In the genomic region with DNA sequence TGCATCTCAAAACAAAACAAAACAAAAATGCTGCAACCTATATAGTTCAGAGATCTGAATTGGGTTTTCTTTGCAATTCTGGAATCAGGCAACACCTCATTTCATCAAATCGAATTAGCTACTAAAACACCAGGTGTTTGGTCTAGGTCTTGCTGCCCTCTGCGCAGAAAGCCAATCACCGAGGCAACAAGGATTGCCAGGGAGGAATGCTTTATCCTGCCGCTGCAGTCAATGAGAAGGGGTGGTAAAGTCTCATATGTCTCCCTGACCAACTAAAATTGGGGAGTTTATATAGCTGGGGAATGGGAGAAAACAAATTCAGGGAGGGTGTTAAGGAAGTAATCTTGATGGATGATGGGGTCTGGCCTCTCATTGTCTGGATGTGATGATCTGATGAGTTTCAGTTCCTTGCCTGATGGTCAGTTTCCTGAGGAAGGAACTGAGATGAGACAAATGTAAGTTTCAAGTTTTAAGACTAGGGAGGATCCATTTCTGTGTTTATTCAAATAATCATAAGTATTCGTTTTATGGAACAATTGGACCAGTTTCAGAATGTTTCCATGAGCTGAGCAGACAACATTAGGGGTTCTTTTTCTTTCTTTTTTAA, we compare ENCODE assay signal across 30 cellular contexts. TPM values are rescaled to one million over a fixed set of nuclear protein-coding genes. Genes with fewer than 3 reads are reported as not detected.
DNase-seq lines count a peak whose midpoint lies in the region; ATAC-seq, FAIRE-seq and TF ChIP-seq lines count a peak whose summit lies in the region.
"Had no signal": no experiment of that assay in that cellular context is flagged by ENCODE, and none has a peak within 500 bp of the region (broad histone marks: within the 10 kb centered on the region; RNA-seq: fewer than 3 reads in every experiment).

No MANE protein-coding gene starts in this region.

- intact Hi-C loops in GM12878 (cut with micrococcal nuclease; ENCODE audit: unreplicated experiment), result no loop called here

- H3K9ac ChIP-seq in KMS-11, result no peak overlapping the region
- no peak overlapping the region for H3K9ac ChIP-seq in GM12878 (ENCODE audit: control insufficient read depth, insufficient read depth, low read length)

- no peak overlapping the region for H2AFZ ChIP-seq in KMS-11 (ENCODE audit: low read depth)
- no peak overlapping the region for H2AFZ ChIP-seq in GM12878 (ENCODE audit: control insufficient read depth, low read depth, low read length)

- TF ChIP-seq CTCF in GM12865 (IDR thresholded peaks at IDR 0.05; ENCODE audit: insufficient read depth, low read depth, low read length, missing control alignments), result no peak
- TF ChIP-seq CTCF in KMS-11 (conservative IDR thresholded peaks at IDR 0.05; ENCODE audit: low read depth, low read length), result no peak
- no peak for TF ChIP-seq CTCF in GM12878 (IDR thresholded peaks at IDR 0.05 in 2 of 3, conservative IDR thresholded peaks at IDR 0.05 in 1 of 3; ENCODE audit: control insufficient read depth in 2 of 3, extremely low read depth in 1 of 3, insufficient read depth in 1 of 3, low read depth in 3 of 3, low read length in 3 of 3)
- TF ChIP-seq CTCF in type B pancreatic cell (conservative IDR thresholded peaks at IDR 0.05), result no peak

- H3K9me3 ChIP-seq in GM12878 (replicated peaks; ENCODE audit: control insufficient read depth, insufficient read depth, low read length), result peaks cover 7% of the 10 kb centered on the region; the same call in 2 of the 3 replicates
- H3K9me3 ChIP-seq: adrenal gland, transverse colon had no signal

- no peak; the same call in 1 of the 2 replicates for TF ChIP-seq POLR2A in GM12878 (IDR thresholded peaks at IDR 0.05; ENCODE audit: low read depth, low read length)

- H3K4me1 ChIP-seq in KMS-11 (ENCODE audit: low read depth, poor library complexity, severe bottlenecking) (peaks cover 16% of the 10 kb centered on the region), GM12878 (ENCODE audit: control insufficient read depth, insufficient read depth, low read length) (peaks cover 18% of the 10 kb centered on the region)

- DNase-seq in GM12865 (ENCODE audit: low read depth) (peak; percentile 32), GM12878 (ENCODE audit: low read depth, low spot score) (no peak), GM19238 (ENCODE audit: insufficient read length, low spot score) (no peak), type B pancreatic cell (ENCODE audit: extremely low spot score, unreplicated experiment) (no peak), D341Med (ENCODE audit: low spot score) (no peak)
- DNase-seq in stimulated activated naive B cell treated with anti-CD40 and anti-IgM and Interleukin-4, amounts not matched to agents 10 μg/mL and 1 μg/mL and 100 μg/mL, for 72 hours, result no peak
- DNase-seq: activated CD4-positive, alpha-beta T cell treated with anti-CD3 and anti-CD28 coated beads for 36 hours; activated CD8-positive, alpha-beta T cell treated with anti-CD3 and anti-CD28 coated beads for 36 hours; activated naive CD4-positive, alpha-beta T cell treated with anti-CD3 and anti-CD28 coated beads, Interleukin-2, amount 10 ng/mL, durations not matched to agents 7 days and 5 days; adrenal gland; Calu3; CD4-positive, CD25-positive, alpha-beta regulatory T cell; DMS79 treated with DMSO at 0.1 percent for 48 hours; GF-D8; H7; islet precursor cell; natural killer cell; NCI-H1092 treated with DMSO at 0.1 percent for 48 hours; NCI-H187; NCI-H2171; NCI-H510A; occipital lobe; SIG-M5; stimulated activated CD4-positive, alpha-beta T cell treated with anti-CD3 and anti-CD28 coated beads, Interleukin-4, amount 100 ng/mL, for 1 hour; transverse colon had no signal

- no TSS peak for BruUV-seq in GM12878 (replicated peaks; lab: Mats Ljungman, UMichigan)

- peak overlapping the region in 1 of 2 donors; percentile 26 for H3K4me3 Mint-ChIP-seq in stimulated activated naive B cell treated with anti-CD40 and anti-IgM and Interleukin-4, amounts not matched to agents 10 μg/mL and 1 μg/mL and 100 μg/mL, for 72 hours
- no peak overlapping the region for H3K4me3 Mint-ChIP-seq in type B pancreatic cell
- H3K4me3 Mint-ChIP-seq: activated CD4-positive, alpha-beta T cell treated with anti-CD3 and anti-CD28 coated beads for 36 hours; activated CD8-positive, alpha-beta T cell treated with anti-CD3 and anti-CD28 coated beads for 36 hours; activated naive CD4-positive, alpha-beta T cell treated with anti-CD3 and anti-CD28 coated beads, Interleukin-2, amount 10 ng/mL, durations not matched to agents 7 days and 5 days; central memory CD8-positive, alpha-beta T cell; natural killer cell had no signal

- SMC1A ChIA-PET in GM12878 (lab: Charles Lee; ENCODE audit: uncharacterized antibody, unreplicated experiment), result interaction anchor here (1.7 to 2.2 kb wide), 2 partner anchors 9 to 11 kb away, joined by 5 to 10 read pairs; no protein-coding TSS in a partner anchor

- TF ChIP-seq RAD21 in GM12878 (IDR thresholded peaks at IDR 0.05; ENCODE audit: insufficient read depth, low read depth, low read length), result no peak

- POLR2A ChIA-PET in GM12878 (lab: Charles Lee), result interaction anchor here (0.9 to 6.9 kb wide), 4 partner anchors 10 to 160 kb away, joined by 3 to 45 read pairs (median 4); partner anchors contain the start of genes CHAF1A, EBI3 and MPND

- H3K79me2 ChIP-seq in KMS-11 (ENCODE audit: insufficient read depth, low read depth) (no peaks in the 10 kb centered on the region), GM12878 (ENCODE audit: control insufficient read depth, insufficient read depth, low read length) (no peaks in the 10 kb centered on the region)

- no peaks in the 10 kb centered on the region for H3K27me3 Mint-ChIP-seq in stimulated activated naive B cell treated with anti-CD40 and anti-IgM and Interleukin-4, amounts not matched to agents 10 μg/mL and 1 μg/mL and 100 μg/mL, for 72 hours
- no peaks in the 10 kb centered on the region for H3K27me3 Mint-ChIP-seq in type B pancreatic cell
- H3K27me3 Mint-ChIP-seq: activated CD4-positive, alpha-beta T cell treated with anti-CD3 and anti-CD28 coated beads for 36 hours; activated CD8-positive, alpha-beta T cell treated with anti-CD3 and anti-CD28 coated beads for 36 hours; CD4-positive, CD25-positive, alpha-beta regulatory T cell; central memory CD8-positive, alpha-beta T cell had no signal

- H3K4me1 Mint-ChIP-seq in stimulated activated naive B cell treated with anti-CD40 and anti-IgM and Interleukin-4, amounts not matched to agents 10 μg/mL and 1 μg/mL and 100 μg/mL, for 72 hours, result peaks cover 16 to 27% of the 10 kb centered on the region in 2 donors
- no peaks in the 10 kb centered on the region for H3K4me1 Mint-ChIP-seq in type B pancreatic cell (ENCODE audit: unreplicated experiment)

- H3K9me3 Mint-ChIP-seq in stimulated activated naive B cell treated with anti-CD40 and anti-IgM and Interleukin-4, amounts not matched to agents 10 μg/mL and 1 μg/mL and 100 μg/mL, for 72 hours, result peaks cover 2 to 8% of the 10 kb centered on the region in 2 donors
- peaks cover 6% of the 10 kb centered on the region for H3K9me3 Mint-ChIP-seq in type B pancreatic cell
- H3K9me3 Mint-ChIP-seq: activated CD8-positive, alpha-beta T cell treated with anti-CD3 and anti-CD28 coated beads for 36 hours; central memory CD8-positive, alpha-beta T cell had no signal

- WGBS in GM12878 (ENCODE audit: insufficient coverage, insufficient replicate concordance, low lambda C conversion rate, missing lambda C conversion rate), result 62% methylated on average over 5 of the region's 5 CpGs

- no peak for FAIRE-seq in GM12878 (lab: Jason Lieb, UNC)

- H3K4me2 ChIP-seq in KMS-11 (peak overlapping the region; percentile 33; the same call in 1 of the 2 replicates), GM12878 (ENCODE audit: control insufficient read depth, insufficient read depth) (peak overlapping the region; percentile 75)

- H3K4me3 ChIP-seq in GM12865 (ENCODE audit: low read depth, low read length) (no peak overlapping the region), KMS-11 (IDR thresholded peaks at IDR 0.05; ENCODE audit: insufficient read depth, low read depth, low read length) (no peak overlapping the region), GM12878 (no peak overlapping the region)
- H3K4me3 ChIP-seq: adrenal gland, transverse colon had no signal

- ATAC-seq in GM12878, result no peak; the same call in 2 of the 3 replicates
- ATAC-seq in stimulated activated naive B cell treated with anti-CD40 and anti-IgM and Interleukin-4, amounts not matched to agents 10 μg/mL and 1 μg/mL and 100 μg/mL, for 72 hours (replicated peaks), result peak in 1 of 2 donors; percentile 34
- ATAC-seq: activated CD4-positive, alpha-beta T cell treated with anti-CD3 and anti-CD28 coated beads for 36 hours; activated CD8-positive, alpha-beta T cell treated with anti-CD3 and anti-CD28 coated beads for 36 hours; natural killer cell; Panc1 had no signal

- CTCF ChIA-PET in GM12878 (lab: Yijun Ruan, JAX), result interaction anchor here (0.6 to 3.9 kb wide), 5 partner anchors 9 to 254 kb away, joined by 3 to 42 read pairs (median 3); partner anchors contain the start of gene EBI3

- TF ChIP-seq EP300 in GM12878 (IDR thresholded peaks at IDR 0.05; ENCODE audit: borderline replicate concordance in 1 of 2, control insufficient read depth in 1 of 2, low read depth in 2 of 2, low read length in 2 of 2), result no peak

- H3K27ac Mint-ChIP-seq in stimulated activated naive B cell treated with anti-CD40 and anti-IgM and Interleukin-4, amounts not matched to agents 10 μg/mL and 1 μg/mL and 100 μg/mL, for 72 hours, result peak overlapping the region; percentile 92
- no peak overlapping the region for H3K27ac Mint-ChIP-seq in type B pancreatic cell
- H3K27ac Mint-ChIP-seq: activated CD4-positive, alpha-beta T cell treated with anti-CD3 and anti-CD28 coated beads for 36 hours; activated CD8-positive, alpha-beta T cell treated with anti-CD3 and anti-CD28 coated beads for 36 hours; activated naive CD4-positive, alpha-beta T cell treated with anti-CD3 and anti-CD28 coated beads, Interleukin-2, amount 10 ng/mL, durations not matched to agents 7 days and 5 days; natural killer cell had no signal

- in situ Hi-C loops in GM12878 (cut with MboI), result loop anchor here (10.0 kb wide), 1 partner anchor 1443 kb away; the partner anchor contains the start of genes HSD11B1L and MICOS13

- H4K20me1 ChIP-seq in KMS-11 (ENCODE audit: insufficient read depth) (no peaks in the 10 kb centered on the region), GM12878 (ENCODE audit: control insufficient read depth, insufficient read depth) (no peaks in the 10 kb centered on the region)

- RAD21 ChIA-PET in GM12878 (lab: Charles Lee; ENCODE audit: unreplicated experiment), result interaction anchor here (1.4 kb wide), 1 partner anchor 9 kb away, joined by 5 read pairs; no protein-coding TSS in a partner anchor

- H3K27me3 ChIP-seq in KMS-11 (ENCODE audit: insufficient read depth, low read depth) (peaks cover 28% of the 10 kb centered on the region; the same call in 1 of the 2 replicates), GM12878 (replicated peaks in 1 of 2; ENCODE audit: control insufficient read depth in 2 of 2, insufficient read depth in 2 of 2, low read length in 1 of 2) (no peaks in the 10 kb centered on the region)
- H3K27me3 ChIP-seq: adrenal gland had no signal

- peaks cover 18 to 47% of the 10 kb centered on the region in 2 donors for H3K36me3 Mint-ChIP-seq in stimulated activated naive B cell treated with anti-CD40 and anti-IgM and Interleukin-4, amounts not matched to agents 10 μg/mL and 1 μg/mL and 100 μg/mL, for 72 hours
- no peaks in the 10 kb centered on the region for H3K36me3 Mint-ChIP-seq in type B pancreatic cell
- H3K36me3 Mint-ChIP-seq: activated naive CD4-positive, alpha-beta T cell treated with anti-CD3 and anti-CD28 coated beads, Interleukin-2, amount 10 ng/mL, durations not matched to agents 7 days and 5 days; natural killer cell had no signal

- H3K27ac ChIP-seq in KMS-11 (peak overlapping the region; percentile 31; the same call in 1 of the 2 replicates), GM12878 (ENCODE audit: control insufficient read depth, insufficient read depth) (peak overlapping the region; percentile 74)

- H3K36me3 ChIP-seq in KMS-11 (ENCODE audit: insufficient read depth) (no peaks in the 10 kb centered on the region), GM12878 (ENCODE audit: control insufficient read depth in 2 of 2, insufficient read depth in 2 of 2, low read length in 1 of 2) (peaks cover 2 to 14% of the 10 kb centered on the region in 2 experiments; a peak in 3 of 4 replicates)
- H3K36me3 ChIP-seq: adrenal gland, transverse colon had no signal

RNA-seq across cellular contexts. Expression of gene YJU2, which starts 5.0 kb away (rescaled TPM):
- total RNA-seq in GM12878 (2013; cell fraction: nucleolus; rRNA removed), result 16.8 and 20.4 TPM in 2 replicates
- 36.8 and 38.2 TPM in 2 replicates for total RNA-seq in GM12878 (2014; rRNA removed)
- 20.7 and 23.3 TPM in 2 replicates for total RNA-seq in GM12878 (2014; rRNA removed; fragmentation: Illumina TruSeq; extraction: Trizol)
- total RNA-seq in GM12878 (2021), result 29.1 and 30.0 TPM in 2 replicates
- polyA plus RNA-seq in GM12878 (2011; ENCODE audit: low read depth), result 12.0 TPM
- polyA plus RNA-seq in GM12878 (2011; rRNA removed), result 17.9 and 22.6 TPM in 2 replicates
- 25.4 and 36.8 TPM in 2 replicates for polyA plus RNA-seq in GM12878 (2011; cell fraction: cytosol; rRNA removed)
- polyA plus RNA-seq in GM12878 (2011; cell fraction: nucleus; rRNA removed), result 26.4 and 37.0 TPM in 2 replicates
- polyA plus RNA-seq in GM12878 (2012), result 21.9 and 28.3 TPM in 2 replicates
- 16.1 and 20.2 TPM in 2 replicates for polyA plus RNA-seq in GM12878 (2014; fragmentation: Illumina TruSeq; extraction: Trizol)
- 1 to 10 TPM in 1 of 2 experiments, under 1 TPM in 1; 0.26 to 1.9 TPM for polyA plus RNA-seq in GM12878 (2014; fragmentation: Nextera tagmentation; extraction: Ambion mirVana)
- polyA plus RNA-seq in GM12878 (2014; rRNA removed), result 40.7 and 44.0 TPM in 2 replicates
- polyA plus RNA-seq in GM12878 (2016; fragmentation: Nextera tagmentation; extraction: Ambion mirVana), result 10 to 100 TPM; 24.2 to 27.1 TPM
- polyA minus RNA-seq in GM12878 (2011; rRNA and poly(A)+ RNA removed), result 12.2 and 22.3 TPM in 2 replicates
- 9.4 and 10.2 TPM in 2 replicates for polyA minus RNA-seq in GM12878 (2011; cell fraction: cytosol; rRNA and poly(A)+ RNA removed)
- polyA minus RNA-seq in GM12878 (2011; cell fraction: nucleus; rRNA and poly(A)+ RNA removed), result 5.1 and 10.6 TPM in 2 replicates
- 14.3 and 18.5 TPM in 2 replicates for total RNA-seq in type B pancreatic cell (ENCODE audit: low replicate concordance)

RNA-seq across cellular contexts. Expression of gene EBI3, which starts 12.6 kb away (rescaled TPM):
- total RNA-seq in GM12878 (2013; cell fraction: nucleolus; rRNA removed), result 450 and 530 TPM in 2 replicates
- total RNA-seq in GM12878 (2014; rRNA removed) (137 and 149 TPM in 2 replicates), GM12878 (2014; rRNA removed; fragmentation: Illumina TruSeq; extraction: Trizol) (61.0 and 68.2 TPM in 2 replicates), GM12878 (2021) (224 and 232 TPM in 2 replicates), type B pancreatic cell (ENCODE audit: low replicate concordance) (0.31 and 0.43 TPM in 2 replicates)
- polyA plus RNA-seq in GM12878 (2011; ENCODE audit: low read depth), result 92.7 TPM
- polyA plus RNA-seq in GM12878 (2011; rRNA removed) (140 and 276 TPM in 2 replicates), GM12878 (2014; fragmentation: Illumina TruSeq; extraction: Trizol) (13.5 and 47.7 TPM in 2 replicates), GM12878 (2014; fragmentation: Nextera tagmentation; extraction: Ambion mirVana) (10 to 100 TPM; 22.0 to 61.1 TPM), GM12878 (2014; rRNA removed) (257 and 266 TPM in 2 replicates), GM12878 (2016; fragmentation: Nextera tagmentation; extraction: Ambion mirVana) (100 to 1,000 TPM; 278 to 288 TPM)
- polyA plus RNA-seq in GM12878 (2011; cell fraction: cytosol; rRNA removed), result 391 and 446 TPM in 2 replicates
- 237 and 277 TPM in 2 replicates for polyA plus RNA-seq in GM12878 (2011; cell fraction: nucleus; rRNA removed)
- 176 and 238 TPM in 2 replicates for polyA plus RNA-seq in GM12878 (2012)
- polyA minus RNA-seq in GM12878 (2011; rRNA and poly(A)+ RNA removed), result 103 and 190 TPM in 2 replicates
- 139 and 168 TPM in 2 replicates for polyA minus RNA-seq in GM12878 (2011; cell fraction: cytosol; rRNA and poly(A)+ RNA removed)
- 74.0 and 109 TPM in 2 replicates for polyA minus RNA-seq in GM12878 (2011; cell fraction: nucleus; rRNA and poly(A)+ RNA removed)
- total RNA-seq: CD4-positive, CD25-positive, alpha-beta regulatory T cell; natural killer cell had no signal

RNA-seq across cellular contexts. Expression of gene SHD, which starts 37.1 kb away (rescaled TPM):
- total RNA-seq in GM12878 (2013; cell fraction: nucleolus; rRNA removed), result not detected in 2 replicates
- total RNA-seq in GM12878 (2014; rRNA removed) (not detected in 2 replicates), GM12878 (2014; rRNA removed; fragmentation: Illumina TruSeq; extraction: Trizol) (not detected in 2 replicates), GM12878 (2021) (not detected in 2 replicates), type B pancreatic cell (ENCODE audit: low replicate concordance) (4.9 and 6.1 TPM in 2 replicates)
- not detected for polyA plus RNA-seq in GM12878 (2011; ENCODE audit: low read depth)
- polyA plus RNA-seq in GM12878 (2011; rRNA removed) (not detected in 2 replicates), GM12878 (2014; fragmentation: Illumina TruSeq; extraction: Trizol) (not detected in 2 replicates), GM12878 (2014; fragmentation: Nextera tagmentation; extraction: Ambion mirVana) (not detected), GM12878 (2014; rRNA removed) (not detected in 2 replicates), GM12878 (2016; fragmentation: Nextera tagmentation; extraction: Ambion mirVana) (under 1 TPM in 1 of 2 experiments, not detected in 1; 0.09 TPM)
- not detected in 2 replicates for polyA plus RNA-seq in GM12878 (2011; cell fraction: cytosol; rRNA removed)
- polyA plus RNA-seq in GM12878 (2011; cell fraction: nucleus; rRNA removed), result not detected in 2 replicates
- polyA plus RNA-seq in GM12878 (2012), result not detected in 2 replicates
- not detected in 2 replicates for polyA minus RNA-seq in GM12878 (2011; rRNA and poly(A)+ RNA removed)
- polyA minus RNA-seq in GM12878 (2011; cell fraction: cytosol; rRNA and poly(A)+ RNA removed), result not detected in 2 replicates
- polyA minus RNA-seq in GM12878 (2011; cell fraction: nucleus; rRNA and poly(A)+ RNA removed), result not detected in 2 replicates
- total RNA-seq: activated CD4-positive, alpha-beta T cell treated with anti-CD3 and anti-CD28 coated beads for 36 hours; activated CD8-positive, alpha-beta T cell treated with anti-CD3 and anti-CD28 coated beads for 36 hours; Calu3; CD4-positive, CD25-positive, alpha-beta regulatory T cell; pulmonary artery endothelial cell; T-helper 2 cell treated with Interferon-gamma antibody and Interleukin-4, amounts not matched to agents 100 ng/mL and 5 ng/mL, for 36 hours had no signal
- polyA plus RNA-seq: CD4-positive, CD25-positive, alpha-beta regulatory T cell had no signal

RNA-seq across cellular contexts. Expression of gene ANKRD24, which starts 59.4 kb away (rescaled TPM):
- total RNA-seq in GM12878 (2013; cell fraction: nucleolus; rRNA removed), result 1.5 and 2.2 TPM in 2 replicates
- total RNA-seq in GM12878 (2014; rRNA removed) (0.49 and 0.51 TPM in 2 replicates), GM12878 (2014; rRNA removed; fragmentation: Illumina TruSeq; extraction: Trizol) (0.23 and 0.27 TPM in 2 replicates), GM12878 (2021) (0.51 and 0.59 TPM in 2 replicates), type B pancreatic cell (ENCODE audit: low replicate concordance) (0.48 and 1.1 TPM in 2 replicates)
- 0.49 TPM for polyA plus RNA-seq in GM12878 (2011; ENCODE audit: low read depth)
- polyA plus RNA-seq in GM12878 (2011; rRNA removed) (0.43 TPM in 2 replicates), GM12878 (2014; fragmentation: Illumina TruSeq; extraction: Trizol) (0.12 and 0.14 TPM in 2 replicates), GM12878 (2014; fragmentation: Nextera tagmentation; extraction: Ambion mirVana) (under 1 TPM in 1 of 2 experiments, not detected in 1; 0.02 TPM), GM12878 (2014; rRNA removed) (0.42 and 0.47 TPM in 2 replicates), GM12878 (2016; fragmentation: Nextera tagmentation; extraction: Ambion mirVana) (under 1 TPM; 0.31 to 0.35 TPM)
- 0.84 and 0.90 TPM in 2 replicates for polyA plus RNA-seq in GM12878 (2011; cell fraction: cytosol; rRNA removed)
- polyA plus RNA-seq in GM12878 (2011; cell fraction: nucleus; rRNA removed), result 2.7 and 2.8 TPM in 2 replicates
- polyA plus RNA-seq in GM12878 (2012), result 1.5 TPM in 2 replicates
- polyA minus RNA-seq in GM12878 (2011; rRNA and poly(A)+ RNA removed), result 0.51 and 0.57 TPM in 2 replicates
- 0.21 TPM in 1 of 2 replicates, not detected in the other for polyA minus RNA-seq in GM12878 (2011; cell fraction: cytosol; rRNA and poly(A)+ RNA removed)
- 0.12 and 0.38 TPM in 2 replicates for polyA minus RNA-seq in GM12878 (2011; cell fraction: nucleus; rRNA and poly(A)+ RNA removed)

RNA-seq across cellular contexts. Expression of gene SIRT6, which starts 59.6 kb away (rescaled TPM):
- 24.5 and 25.2 TPM in 2 replicates for total RNA-seq in GM12878 (2013; cell fraction: nucleolus; rRNA removed)
- total RNA-seq in GM12878 (2014; rRNA removed) (25.6 and 26.0 TPM in 2 replicates), GM12878 (2014; rRNA removed; fragmentation: Illumina TruSeq; extraction: Trizol) (8.3 and 8.7 TPM in 2 replicates), GM12878 (2021) (36.3 and 39.5 TPM in 2 replicates), type B pancreatic cell (ENCODE audit: low replicate concordance) (26.7 and 29.2 TPM in 2 replicates)
- polyA plus RNA-seq in GM12878 (2011; ENCODE audit: low read depth), result 9.0 TPM
- polyA plus RNA-seq in GM12878 (2011; rRNA removed) (10.0 and 22.4 TPM in 2 replicates), GM12878 (2014; fragmentation: Illumina TruSeq; extraction: Trizol) (0.60 and 6.7 TPM in 2 replicates), GM12878 (2014; fragmentation: Nextera tagmentation; extraction: Ambion mirVana) (1 to 10 TPM; 1.3 to 1.5 TPM), GM12878 (2014; rRNA removed) (49.6 and 60.3 TPM in 2 replicates), GM12878 (2016; fragmentation: Nextera tagmentation; extraction: Ambion mirVana) (10 to 100 TPM; 29.4 to 29.8 TPM)
- polyA plus RNA-seq in GM12878 (2011; cell fraction: cytosol; rRNA removed), result 34.9 and 58.8 TPM in 2 replicates
- polyA plus RNA-seq in GM12878 (2011; cell fraction: nucleus; rRNA removed), result 77.1 and 95.7 TPM in 2 replicates
- 29.2 and 32.3 TPM in 2 replicates for polyA plus RNA-seq in GM12878 (2012)
- polyA minus RNA-seq in GM12878 (2011; rRNA and poly(A)+ RNA removed), result 11.3 and 21.7 TPM in 2 replicates
- 11.3 and 12.2 TPM in 2 replicates for polyA minus RNA-seq in GM12878 (2011; cell fraction: cytosol; rRNA and poly(A)+ RNA removed)
- polyA minus RNA-seq in GM12878 (2011; cell fraction: nucleus; rRNA and poly(A)+ RNA removed), result 10.2 and 22.0 TPM in 2 replicates

Comparison
In these comparisons a context has a peak if more than half of its experiments do, and no peak if none do; other contexts are left out.
1. RNA of gene EBI3, which starts 12.6 kb away (total RNA-seq): 61.0 to 530 TPM in GM12878; 0.31 to 0.43 TPM in type B pancreatic cell; every median in the first group is over 10 times any median in the second.